Comparison of ENCODE assay signal across 1 cellular context in the genomic region with DNA sequence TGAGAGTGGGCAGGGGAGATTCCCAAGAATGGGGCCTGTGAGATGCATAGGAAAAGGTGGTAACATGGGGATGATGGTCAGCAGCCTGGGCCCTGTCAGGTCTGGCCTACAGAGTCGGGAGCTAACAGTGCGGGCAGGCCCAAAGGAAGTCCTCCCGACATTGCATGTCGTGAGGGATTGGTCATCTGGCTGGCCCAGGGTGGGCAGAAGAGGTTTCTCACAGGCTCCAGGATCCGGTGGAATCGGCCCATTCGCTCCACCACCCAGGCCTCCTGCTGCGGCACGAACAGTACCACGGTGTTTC.
TF ChIP-seq lines count a peak whose summit lies in the region.

No MANE protein-coding gene starts in this region.

TF ChIP-seq in endothelial cell of umbilical vein, 7 proteins besides CTCF, POLR2A, EP300 and RAD21:
- TF ChIP-seq GATA2 (IDR thresholded peaks at IDR 0.05; ENCODE audit: insufficient read depth, insufficient read length, low read depth, low read length) (no peak), FOS (IDR thresholded peaks at IDR 0.05; ENCODE audit: borderline replicate concordance, insufficient read depth, low read length) (no peak), MYC (IDR thresholded peaks at IDR 0.05; ENCODE audit: low read depth, low read length) (no peak), POLR2AphosphoS5 (IDR thresholded peaks at IDR 0.05; ENCODE audit: insufficient read depth, low read depth, low read length) (no peak), EZH2 (IDR thresholded peaks at IDR 0.05; ENCODE audit: borderline replicate concordance, low read depth, low read length, severe bottlenecking) (no peak), JUN (IDR thresholded peaks at IDR 0.05; ENCODE audit: borderline replicate concordance, insufficient read depth, insufficient read length, low read depth) (no peak)
- TF ChIP-seq, protein P1, sequence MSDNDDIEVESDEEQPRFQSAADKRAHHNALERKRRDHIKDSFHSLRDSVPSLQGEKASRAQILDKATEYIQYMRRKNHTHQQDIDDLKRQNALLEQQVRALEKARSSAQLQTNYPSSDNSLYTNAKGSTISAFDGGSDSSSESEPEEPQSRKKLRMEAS (IDR thresholded peaks at IDR 0.05; ENCODE audit: insufficient read depth, insufficient read length): no peak
